1 cellular context compared by ENCODE assay signal in genomic region chr3:53464424-53464823, GRCh38.
A peak's percentile ranks its signal among the peaks of the same experiment; 100 is the strongest.
TF ChIP-seq lines count a peak whose summit lies in the region.

No MANE protein-coding gene starts in this region.

TF ChIP-seq in HepG2, 621 proteins besides CTCF, POLR2A, EP300 and RAD21 (continued from another document and continues in another):
- TF ChIP-seq FOXM1 (CRISPR knock-in tag; IDR thresholded peaks at IDR 0.05) (no peak), ZNF235 (CRISPR knock-in tag; IDR thresholded peaks at IDR 0.05; ENCODE audit: borderline replicate concordance) (no peak), MZF1 (CRISPR knock-in tag; IDR thresholded peaks at IDR 0.05; ENCODE audit: borderline replicate concordance) (no peak), ZNF460 (CRISPR knock-in tag; IDR thresholded peaks at IDR 0.05; ENCODE audit: borderline replicate concordance) (no peak), HMGXB3 (CRISPR knock-in tag; IDR thresholded peaks at IDR 0.05; ENCODE audit: borderline replicate concordance) (no peak), MLXIP (CRISPR knock-in tag; IDR thresholded peaks at IDR 0.05; ENCODE audit: borderline replicate concordance) (no peak), ZBTB7B (CRISPR knock-in tag; IDR thresholded peaks at IDR 0.05) (no peak), SCMH1 (CRISPR knock-in tag; IDR thresholded peaks at IDR 0.05; ENCODE audit: borderline replicate concordance) (no peak), SRY (CRISPR knock-in tag; IDR thresholded peaks at IDR 0.05) (no peak), DMTF1 (CRISPR knock-in tag; IDR thresholded peaks at IDR 0.05) (no peak), ZNF382 (CRISPR knock-in tag; IDR thresholded peaks at IDR 0.05; ENCODE audit: borderline replicate concordance) (no peak), TCF7 (IDR thresholded peaks at IDR 0.05; ENCODE audit: low read depth) (no peak), ATF2 (CRISPR knock-in tag; IDR thresholded peaks at IDR 0.05) (no peak), ZNF20 (CRISPR knock-in tag; IDR thresholded peaks at IDR 0.05) (no peak), HNRNPUL1 (IDR thresholded peaks at IDR 0.05; ENCODE audit: low read depth, low read length) (no peak), ZNF513 (CRISPR knock-in tag; conservative IDR thresholded peaks at IDR 0.05) (no peak), CREB1 (IDR thresholded peaks at IDR 0.05) (no peak), CREB1 (CRISPR knock-in tag; IDR thresholded peaks at IDR 0.05) (no peak), FOSL2 (CRISPR knock-in tag; IDR thresholded peaks at IDR 0.05) (peak; percentile 89), ZBTB3 (CRISPR knock-in tag; IDR thresholded peaks at IDR 0.05; ENCODE audit: borderline replicate concordance, low read depth) (peak; percentile 78; the same call in 1 of the 2 replicates), SALL1 (CRISPR knock-in tag; IDR thresholded peaks at IDR 0.05) (peak; percentile 32; the same call in 1 of the 2 replicates), ZBTB43 (CRISPR knock-in tag; conservative IDR thresholded peaks at IDR 0.05) (no peak), ZNF251 (CRISPR knock-in tag; IDR thresholded peaks at IDR 0.05) (no peak), THYN1 (CRISPR knock-in tag; IDR thresholded peaks at IDR 0.05; ENCODE audit: borderline replicate concordance, low read depth) (no peak), TSC22D2 (CRISPR knock-in tag; IDR thresholded peaks at IDR 0.05; ENCODE audit: borderline replicate concordance) (no peak), ATF3 (CRISPR knock-in tag; IDR thresholded peaks at IDR 0.05) (no peak), ZSCAN25 (CRISPR knock-in tag; IDR thresholded peaks at IDR 0.05) (no peak), NCOA2 (CRISPR knock-in tag; IDR thresholded peaks at IDR 0.05) (no peak), MAFG (CRISPR knock-in tag; IDR thresholded peaks at IDR 0.05) (no peak), ZNF879 (CRISPR knock-in tag; IDR thresholded peaks at IDR 0.05) (no peak), ZNF644 (CRISPR knock-in tag; IDR thresholded peaks at IDR 0.05; ENCODE audit: low read depth) (peak; percentile 90), ZNF558 (CRISPR knock-in tag; IDR thresholded peaks at IDR 0.05; ENCODE audit: borderline replicate concordance) (no peak), SNAI1 (CRISPR knock-in tag; IDR thresholded peaks at IDR 0.05; ENCODE audit: borderline replicate concordance) (no peak), RARA (CRISPR knock-in tag; IDR thresholded peaks at IDR 0.05) (peak; percentile 33; the same call in 1 of the 2 replicates), GATAD2A (CRISPR knock-in tag; IDR thresholded peaks at IDR 0.05) (peak; percentile 60), SNAPC2 (CRISPR knock-in tag; IDR thresholded peaks at IDR 0.05) (no peak), KLF15 (CRISPR knock-in tag; IDR thresholded peaks at IDR 0.05; ENCODE audit: borderline replicate concordance) (no peak), ZBTB1 (CRISPR knock-in tag; IDR thresholded peaks at IDR 0.05; ENCODE audit: borderline replicate concordance) (no peak)
- TF ChIP-seq, protein P1, sequence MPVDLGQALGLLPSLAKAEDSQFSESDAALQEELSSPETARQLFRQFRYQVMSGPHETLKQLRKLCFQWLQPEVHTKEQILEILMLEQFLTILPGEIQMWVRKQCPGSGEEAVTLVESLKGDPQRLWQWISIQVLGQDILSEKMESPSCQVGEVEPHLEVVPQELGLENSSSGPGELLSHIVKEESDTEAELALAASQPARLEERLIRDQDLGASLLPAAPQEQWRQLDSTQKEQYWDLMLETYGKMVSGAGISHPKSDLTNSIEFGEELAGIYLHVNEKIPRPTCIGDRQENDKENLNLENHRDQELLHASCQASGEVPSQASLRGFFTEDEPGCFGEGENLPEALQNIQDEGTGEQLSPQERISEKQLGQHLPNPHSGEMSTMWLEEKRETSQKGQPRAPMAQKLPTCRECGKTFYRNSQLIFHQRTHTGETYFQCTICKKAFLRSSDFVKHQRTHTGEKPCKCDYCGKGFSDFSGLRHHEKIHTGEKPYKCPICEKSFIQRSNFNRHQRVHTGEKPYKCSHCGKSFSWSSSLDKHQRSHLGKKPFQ (CRISPR knock-in tag; IDR thresholded peaks at IDR 0.05; ENCODE audit: insufficient replicate concordance) = no peak
- TF ChIP-seq, protein P2, sequence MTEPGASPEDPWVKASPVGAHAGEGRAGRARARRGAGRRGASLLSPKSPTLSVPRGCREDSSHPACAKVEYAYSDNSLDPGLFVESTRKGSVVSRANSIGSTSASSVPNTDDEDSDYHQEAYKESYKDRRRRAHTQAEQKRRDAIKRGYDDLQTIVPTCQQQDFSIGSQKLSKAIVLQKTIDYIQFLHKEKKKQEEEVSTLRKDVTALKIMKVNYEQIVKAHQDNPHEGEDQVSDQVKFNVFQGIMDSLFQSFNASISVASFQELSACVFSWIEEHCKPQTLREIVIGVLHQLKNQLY (CRISPR knock-in tag; IDR thresholded peaks at IDR 0.05) = peak; percentile 85; the same call in 1 of the 2 replicates
- TF ChIP-seq, protein P3, sequence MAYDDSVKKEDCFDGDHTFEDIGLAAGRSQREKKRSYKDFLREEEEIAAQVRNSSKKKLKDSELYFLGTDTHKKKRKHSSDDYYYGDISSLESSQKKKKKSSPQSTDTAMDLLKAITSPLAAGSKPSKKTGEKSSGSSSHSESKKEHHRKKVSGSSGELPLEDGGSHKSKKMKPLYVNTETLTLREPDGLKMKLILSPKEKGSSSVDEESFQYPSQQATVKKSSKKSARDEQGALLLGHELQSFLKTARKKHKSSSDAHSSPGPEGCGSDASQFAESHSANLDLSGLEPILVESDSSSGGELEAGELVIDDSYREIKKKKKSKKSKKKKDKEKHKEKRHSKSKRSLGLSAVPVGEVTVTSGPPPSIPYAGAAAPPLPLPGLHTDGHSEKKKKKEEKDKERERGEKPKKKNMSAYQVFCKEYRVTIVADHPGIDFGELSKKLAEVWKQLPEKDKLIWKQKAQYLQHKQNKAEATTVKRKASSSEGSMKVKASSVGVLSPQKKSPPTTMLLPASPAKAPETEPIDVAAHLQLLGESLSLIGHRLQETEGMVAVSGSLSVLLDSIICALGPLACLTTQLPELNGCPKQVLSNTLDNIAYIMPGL (CRISPR knock-in tag; IDR thresholded peaks at IDR 0.05; ENCODE audit: borderline replicate concordance in 1 of 2, low read depth in 1 of 2) = no peak
- TF ChIP-seq, protein P4, sequence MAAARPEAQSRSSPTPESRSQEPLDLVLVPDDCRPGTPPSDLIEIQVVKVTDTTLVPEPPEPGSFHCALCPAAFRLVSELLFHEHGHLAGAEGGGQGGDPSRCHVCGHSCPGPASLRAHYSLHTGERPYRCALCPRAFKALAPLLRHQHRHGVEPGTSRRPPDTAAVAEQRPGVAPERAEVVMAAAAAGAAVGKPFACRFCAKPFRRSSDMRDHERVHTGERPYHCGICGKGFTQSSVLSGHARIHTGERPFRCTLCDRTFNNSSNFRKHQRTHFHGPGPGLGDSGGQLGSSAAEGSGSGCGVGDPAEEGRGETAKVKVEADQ (CRISPR knock-in tag; IDR thresholded peaks at IDR 0.05; ENCODE audit: borderline replicate concordance) = no peak
- TF ChIP-seq, protein P5, sequence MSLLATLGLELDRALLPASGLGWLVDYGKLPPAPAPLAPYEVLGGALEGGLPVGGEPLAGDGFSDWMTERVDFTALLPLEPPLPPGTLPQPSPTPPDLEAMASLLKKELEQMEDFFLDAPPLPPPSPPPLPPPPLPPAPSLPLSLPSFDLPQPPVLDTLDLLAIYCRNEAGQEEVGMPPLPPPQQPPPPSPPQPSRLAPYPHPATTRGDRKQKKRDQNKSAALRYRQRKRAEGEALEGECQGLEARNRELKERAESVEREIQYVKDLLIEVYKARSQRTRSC (CRISPR knock-in tag; IDR thresholded peaks at IDR 0.05; ENCODE audit: low read depth) = no peak
